27 cellular contexts compared by ENCODE assay signal in the genomic region with DNA sequence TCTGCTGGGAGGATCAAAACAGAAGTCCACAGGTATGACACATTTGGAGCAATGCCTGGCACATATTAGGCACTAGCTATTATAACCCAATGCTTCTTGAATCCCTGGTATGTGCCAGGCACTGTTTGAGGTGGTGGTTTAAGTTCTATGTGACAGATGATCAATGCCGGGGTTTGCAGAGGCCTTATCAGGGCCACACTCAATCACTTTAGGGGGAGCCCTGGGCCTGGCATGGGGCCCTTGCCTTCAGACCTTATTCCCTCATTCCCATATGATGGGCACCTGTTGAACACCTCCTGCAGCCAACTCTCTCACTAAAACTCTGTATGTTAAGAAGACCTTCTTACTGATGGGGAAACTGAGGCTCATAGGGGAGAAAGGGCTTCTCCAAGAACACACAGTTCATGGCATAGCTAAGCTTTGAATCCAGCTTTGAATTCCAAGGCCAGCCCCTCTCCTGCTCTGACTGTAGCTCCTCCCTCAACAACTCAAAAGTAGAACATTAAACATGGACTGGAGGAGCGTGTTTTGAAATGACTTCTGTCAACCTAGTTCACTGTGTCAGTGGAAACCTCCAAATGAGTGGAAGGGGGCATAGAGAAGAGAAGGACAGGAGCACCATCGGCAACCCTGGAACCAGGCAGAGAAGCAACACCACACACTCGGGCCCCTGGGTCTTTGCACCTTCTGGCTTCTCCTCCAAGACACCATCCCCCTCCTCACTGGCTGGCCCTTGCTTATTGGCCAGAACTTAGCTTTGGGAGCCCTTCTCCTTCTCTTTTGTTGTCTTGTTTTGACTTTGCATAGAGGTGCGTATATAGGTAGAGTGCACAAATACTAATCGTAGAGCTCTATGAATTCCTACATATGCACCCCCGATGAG. TPM values are rescaled to one million over a fixed set of nuclear protein-coding genes. Genes with fewer than 3 reads are reported as not detected.
DNase-seq lines count a peak whose midpoint lies in the region; ATAC-seq, FAIRE-seq and TF ChIP-seq lines count a peak whose summit lies in the region.
"Had no signal": no experiment of that assay in that cellular context is flagged by ENCODE, and none has a peak within 500 bp of the region (broad histone marks: within the 10 kb centered on the region; RNA-seq: fewer than 3 reads in every experiment).

No MANE protein-coding gene starts in this region.

- no peak for TF ChIP-seq EP300 in HepG2 (IDR thresholded peaks at IDR 0.05; ENCODE audit: low read depth in 2 of 2, low read length in 2 of 2)
- TF ChIP-seq EP300 in HepG2 (CRISPR knock-in tag; IDR thresholded peaks at IDR 0.05; ENCODE audit: borderline replicate concordance): no peak

- H3K4me1 Mint-ChIP-seq in activated CD4-positive, alpha-beta memory T cell treated with anti-CD3 and anti-CD28 coated beads for 36 hours (ENCODE audit: low read depth): peaks cover 16% of the 10 kb centered on the region

- no peaks in the 10 kb centered on the region for H3K27me3 Mint-ChIP-seq in activated CD4-positive, alpha-beta memory T cell treated with anti-CD3 and anti-CD28 coated beads for 36 hours

- H3K4me3 Mint-ChIP-seq in activated CD4-positive, alpha-beta memory T cell treated with anti-CD3 and anti-CD28 coated beads for 36 hours: no peak overlapping the region
- H3K4me3 Mint-ChIP-seq: stimulated activated memory B cell treated with anti-CD40 and anti-IgM and Interleukin-4, amounts not matched to agents 10 μg/mL and 1 μg/mL and 100 μg/mL, for 72 hours had no signal

- no peaks in the 10 kb centered on the region for H3K79me2 ChIP-seq in HepG2 (ENCODE audit: insufficient read depth, low read length)

- H4K20me1 ChIP-seq in HepG2 (ENCODE audit: insufficient read depth, low read length): no peaks in the 10 kb centered on the region

- H3K36me3 Mint-ChIP-seq in activated CD4-positive, alpha-beta memory T cell treated with anti-CD3 and anti-CD28 coated beads for 36 hours: no peaks in the 10 kb centered on the region
- H3K36me3 Mint-ChIP-seq: CD4-positive, CD25-positive, alpha-beta regulatory T cell; stimulated activated memory B cell treated with anti-CD40 and anti-IgM and Interleukin-4, amounts not matched to agents 10 μg/mL and 1 μg/mL and 100 μg/mL, for 72 hours had no signal

- no TSS peak for BruUV-seq in HepG2 (replicated peaks; lab: Mats Ljungman, UMichigan)

- ATAC-seq in HepG2: peak; percentile 77
- no peak for ATAC-seq in stimulated activated naive CD8-positive, alpha-beta T cell treated with anti-CD3 and anti-CD28 coated beads, Interleukin-15, Interleukin-2, amounts not matched to agents 100 U/mL and 50 U/mL, for 24 hours
- no peak for ATAC-seq in HG03135 (IDR thresholded peaks at IDR 0.05; ENCODE audit: unreplicated experiment)
- ATAC-seq: stimulated activated memory B cell treated with anti-CD40 and anti-IgM and Interleukin-4, amounts not matched to agents 10 μg/mL and 1 μg/mL and 100 μg/mL, for 72 hours had no signal

- H3K36me3 ChIP-seq in HEK293 (ENCODE audit: control insufficient read depth in 2 of 2, insufficient read depth in 1 of 2, low read length in 2 of 2) (no peaks in the 10 kb centered on the region), breast epithelium (no peaks in the 10 kb centered on the region), HepG2 (replicated peaks in 1 of 2; ENCODE audit: control insufficient read depth in 1 of 2, insufficient read depth in 2 of 2, low read length in 2 of 2) (no peaks in the 10 kb centered on the region), spleen (no peaks in the 10 kb centered on the region)
- H3K36me3 ChIP-seq: adrenal gland, brain microvascular endothelial cell, left ventricle myocardium inferior, Peyer's patch, WERI-Rb-1 had no signal

- 4% methylated on average over 6 of the region's 7 CpGs for WGBS in HepG2 (ENCODE audit: low lambda C conversion rate)
- WGBS in spleen, 5 donors: 89 to 94% (median 92%) methylated on average over 6 to 7 of the region's 7 CpGs

- H3K4me3 ChIP-seq in HEK293 (ENCODE audit: low read depth, low read length): no peak overlapping the region
- H3K4me3 ChIP-seq in breast epithelium: no peak overlapping the region
- H3K4me3 ChIP-seq in HepG2 (replicated peaks in 1 of 3; ENCODE audit: insufficient read depth in 1 of 3, low read depth in 2 of 3, low read length in 3 of 3): peak overlapping the region in 1 of 3 experiments; percentile 14; a peak in 2 of 6 replicates
- H3K4me3 ChIP-seq in spleen: no peak overlapping the region
- H3K4me3 ChIP-seq: A549, adrenal gland, left ventricle myocardium inferior, Peyer's patch had no signal

- no peak overlapping the region for H3K27ac ChIP-seq in HEK293 (ENCODE audit: extremely low read depth, low read depth, low read length)
- peak overlapping the region; percentile 89 to 92 for H3K27ac ChIP-seq in breast epithelium
- no peak overlapping the region for H3K27ac ChIP-seq in HepG2 (ENCODE audit: extremely low read length, insufficient read depth, low read length)
- peak overlapping the region in 2 of 8 donors; percentile 19 to 36 for H3K27ac ChIP-seq in spleen
- H3K27ac ChIP-seq: brain microvascular endothelial cell, left ventricle myocardium inferior, Peyer's patch, WERI-Rb-1 had no signal

- FAIRE-seq in HepG2 (lab: Jason Lieb, UNC): peak; percentile 77
- FAIRE-seq: A549, urothelium cell line had no signal

- in situ Hi-C loops in HepG2 (cut with HindIII; ENCODE audit: extremely low pct_ligation_motif_present, low pct_unique_long_range_greater_than_20kb): no loop called here

- TF ChIP-seq RAD21 in HepG2 (CRISPR knock-in tag; IDR thresholded peaks at IDR 0.05): no peak

- CTCF ChIA-PET in HEK293 (lab: Yijun Ruan, JAX) (interaction anchor here (0.6 to 9.9 kb wide), 5 partner anchors 17 to 153 kb away, joined by 3 to 56 read pairs (median 3); no protein-coding TSS in a partner anchor), HepG2 (lab: Yijun Ruan, JAX; ENCODE audit: low intra/inter-chr PET ratio, low total read pairs) (interaction anchor here (1.8 kb wide), 1 partner anchor 50 kb away, joined by 4 read pairs; no protein-coding TSS in a partner anchor)
- CTCF ChIA-PET in activated CD4-positive, alpha-beta memory T cell treated with anti-CD3 and anti-CD28 coated beads for 36 hours (lab: Charles Lee): interaction anchor here (0.7 to 1.5 kb wide), 4 partner anchors 9 to 50 kb away, joined by 3 to 5 read pairs (median 3); no protein-coding TSS in a partner anchor

- POLR2A ChIA-PET in HEK293 (lab: Yijun Ruan, JAX): no interaction called here
- POLR2A ChIA-PET in HepG2 (lab: Yijun Ruan, JAX): interaction anchor here (1.0 to 1.5 kb wide), 4 partner anchors 14 to 60 kb away, joined by 3 to 9 read pairs (median 3); a partner anchor contains a TSS
- POLR2A ChIA-PET in activated CD4-positive, alpha-beta memory T cell treated with anti-CD3 and anti-CD28 coated beads for 36 hours (lab: Charles Lee): interaction anchor here (0.6 kb wide), 1 partner anchor 36 kb away, joined by 3 read pairs; no protein-coding TSS in a partner anchor

- no peaks in the 10 kb centered on the region for H3K4me1 ChIP-seq in HEK293 (ENCODE audit: control insufficient read depth, insufficient read depth, low read length)
- no peaks in the 10 kb centered on the region for H3K4me1 ChIP-seq in breast epithelium
- peaks cover 50% of the 10 kb centered on the region for H3K4me1 ChIP-seq in HepG2 (ENCODE audit: insufficient read depth, low read length)
- peaks cover 0 to 3% (median 0%) of the 10 kb centered on the region in 6 donors for H3K4me1 ChIP-seq in spleen
- H3K4me1 ChIP-seq: adrenal gland, left ventricle myocardium inferior had no signal

- H3K9ac ChIP-seq in HepG2 (ENCODE audit: insufficient read depth, low read depth, low read length): no peak overlapping the region

- H3K27ac Mint-ChIP-seq in activated CD4-positive, alpha-beta memory T cell treated with anti-CD3 and anti-CD28 coated beads for 36 hours: no peak overlapping the region
- H3K27ac Mint-ChIP-seq: CD4-positive, CD25-positive, alpha-beta regulatory T cell; stimulated activated memory B cell treated with anti-CD40 and anti-IgM and Interleukin-4, amounts not matched to agents 10 μg/mL and 1 μg/mL and 100 μg/mL, for 72 hours had no signal

- TF ChIP-seq CTCF in HEK293 (tag by site-specific recombination; IDR thresholded peaks at IDR 0.05) (no peak), breast epithelium (IDR thresholded peaks at IDR 0.05) (no peak), HepG2 (CRISPR knock-in tag; IDR thresholded peaks at IDR 0.05) (no peak), spleen (IDR thresholded peaks at IDR 0.05 in 8 of 11, conservative IDR thresholded peaks at IDR 0.05 in 3 of 11) (no peak)

- no peaks in the 10 kb centered on the region for H3K9me3 ChIP-seq in HEK293 (ENCODE audit: control insufficient read depth, insufficient read depth, low read depth, low read length)
- no peaks in the 10 kb centered on the region for H3K9me3 ChIP-seq in breast epithelium
- H3K9me3 ChIP-seq in HepG2 (ENCODE audit: low read length): no peaks in the 10 kb centered on the region
- H3K9me3 ChIP-seq in spleen: no peaks in the 10 kb centered on the region
- H3K9me3 ChIP-seq: A549, adrenal gland, left ventricle myocardium inferior, Peyer's patch had no signal

- peak overlapping the region; percentile 51 for H3K4me2 ChIP-seq in HepG2 (ENCODE audit: low read depth, low read length)

- TF ChIP-seq POLR2A in breast epithelium (IDR thresholded peaks at IDR 0.05): no peak
- TF ChIP-seq POLR2A in HepG2 (IDR thresholded peaks at IDR 0.05; ENCODE audit: insufficient read depth in 1 of 2, low read depth in 2 of 2, low read length in 2 of 2): no peak
- TF ChIP-seq POLR2A in spleen (IDR thresholded peaks at IDR 0.05): no peak

- H3K27me3 ChIP-seq in breast epithelium (no peaks in the 10 kb centered on the region), HepG2 (ENCODE audit: control insufficient read depth in 1 of 2, insufficient read depth in 2 of 2, low read length in 2 of 2) (peaks cover 2 to 22% of the 10 kb centered on the region in 2 experiments; a peak in 4 of 5 replicates), spleen (replicated peaks in 1 of 7) (peaks cover 0 to 13% (median 0%) of the 10 kb centered on the region in 7 donors)
- H3K27me3 ChIP-seq: adrenal gland, brain microvascular endothelial cell, Peyer's patch had no signal

- no peak overlapping the region for H2AFZ ChIP-seq in HepG2 (ENCODE audit: low read length)

- no peaks in the 10 kb centered on the region for H3K9me3 Mint-ChIP-seq in activated CD4-positive, alpha-beta memory T cell treated with anti-CD3 and anti-CD28 coated beads for 36 hours
- H3K9me3 Mint-ChIP-seq: CD4-positive, CD25-positive, alpha-beta regulatory T cell; stimulated activated memory B cell treated with anti-CD40 and anti-IgM and Interleukin-4, amounts not matched to agents 10 μg/mL and 1 μg/mL and 100 μg/mL, for 72 hours had no signal

- intact Hi-C loops in breast epithelium (cut with DNase I; ENCODE audit: low total_unique reads) (no loop called here), HepG2 (cut with micrococcal nuclease; ENCODE audit: unreplicated experiment) (no loop called here), spleen (cut with DNase I; ENCODE audit: low total_unique reads) (no loop called here)
- intact Hi-C loops in activated CD4-positive, alpha-beta memory T cell treated with anti-CD3 and anti-CD28 coated beads for 36 hours (cut with micrococcal nuclease): no loop called here

- no peak for DNase-seq in breast epithelium (ENCODE audit: low spot score in 2 of 2)
- no peak for DNase-seq in HepG2 (ENCODE audit: low spot score)
- peak; percentile 36 for DNase-seq in spleen
- no peak for DNase-seq in activated CD4-positive, alpha-beta memory T cell treated with anti-CD3 and anti-CD28 coated beads for 36 hours
- no peak for DNase-seq in stimulated activated naive CD8-positive, alpha-beta T cell treated with anti-CD3 and anti-CD28 coated beads, Interleukin-15, Interleukin-2, amounts not matched to agents 100 U/mL and 50 U/mL, for 24 hours
- DNase-seq in NCI-H2081 (lab: John Stamatoyannopoulos, UW): no peak
- DNase-seq: activated CD4-positive, alpha-beta T cell treated with anti-CD3 and anti-CD28 coated beads for 4 hours; activated gamma-delta T cell treated with Interleukin-2 at 50 U/mL for 16 hours; AML-193; brain microvascular endothelial cell; Calu3; CD4-positive, CD25-positive, alpha-beta regulatory T cell; DND-41; glutamatergic neuron; left ventricle myocardium inferior; MV-4-11; NCI-H146; NCI-H748 treated with DMSO at 0.1 percent for 48 hours; SIG-M5; WERI-Rb-1 had no signal

RNA-seq across cellular contexts. Expression of a gene that starts 6.6 kb away (rescaled TPM):
- total RNA-seq in breast epithelium (10 to 100 TPM in 2 of 3 donors, 1 to 10 TPM in 1; 5.8 to 35.3 (median 34.4) TPM), HepG2 (2016; rRNA removed; fragmentation: Illumina TruSeq; extraction: Trizol) (16.3 and 16.7 TPM in 2 replicates), spleen (10 to 100 TPM; 13.6 to 19.7 (median 16.4) TPM)
- total RNA-seq in HepG2 (2016; cell fraction: cytosol; rRNA removed; fragmentation: Illumina TruSeq; extraction: Trizol; ENCODE audit: low read depth): 1.4 and 1.9 TPM in 2 replicates
- total RNA-seq in HepG2 (2016; cell fraction: insoluble cytoplasmic fraction; rRNA removed; fragmentation: Illumina TruSeq; extraction: Trizol): 12.2 and 17.7 TPM in 2 replicates
- 3.8 and 4.9 TPM in 2 replicates for total RNA-seq in HepG2 (2016; cell fraction: membrane; rRNA removed; fragmentation: Illumina TruSeq; extraction: Trizol)
- 10.0 and 11.1 TPM in 2 replicates for total RNA-seq in HepG2 (2016; cell fraction: nucleus; rRNA removed; fragmentation: Illumina TruSeq; extraction: Trizol)
- polyA plus RNA-seq in HepG2 (2011; rRNA removed) (6.9 and 7.3 TPM in 2 replicates), spleen (1 to 10 TPM; 2.7 to 6.2 (median 2.9) TPM)
- polyA plus RNA-seq in HepG2 (2011; cell fraction: cytosol; rRNA removed): 8.4 and 12.3 TPM in 2 replicates
- 21.1 and 21.8 TPM in 2 replicates for polyA plus RNA-seq in HepG2 (2011; cell fraction: nucleus; rRNA removed)
- 5.7 and 8.6 TPM in 2 replicates for polyA plus RNA-seq in HepG2 (2012)
- 0.47 and 1.00 TPM in 2 replicates for polyA plus RNA-seq in HepG2 (2016; cell fraction: cytosol; fragmentation: Illumina TruSeq; extraction: Trizol; ENCODE audit: low read depth)
- polyA plus RNA-seq in HepG2 (2016; cell fraction: insoluble cytoplasmic fraction; fragmentation: Illumina TruSeq; extraction: Trizol; ENCODE audit: low read depth): 9.4 and 11.8 TPM in 2 replicates
- 1.5 and 1.6 TPM in 2 replicates for polyA plus RNA-seq in HepG2 (2016; cell fraction: membrane; fragmentation: Illumina TruSeq; extraction: Trizol; ENCODE audit: low read depth)
- 13.9 and 14.1 TPM in 2 replicates for polyA plus RNA-seq in HepG2 (2016; cell fraction: nucleus; fragmentation: Illumina TruSeq; extraction: Trizol; ENCODE audit: insufficient read depth, low read depth)
- 2.4 and 21.3 TPM in 2 replicates for polyA minus RNA-seq in HepG2 (2011; rRNA and poly(A)+ RNA removed; ENCODE audit: low replicate concordance)
- 10.2 and 10.5 TPM in 2 replicates for polyA minus RNA-seq in HepG2 (2011; cell fraction: cytosol; rRNA and poly(A)+ RNA removed)
- polyA minus RNA-seq in HepG2 (2011; cell fraction: nucleus; rRNA and poly(A)+ RNA removed): 4.0 and 6.3 TPM in 2 replicates
- 10 to 100 TPM; 40.4 to 42.0 TPM for total RNA-seq in activated CD4-positive, alpha-beta memory T cell treated with anti-CD3 and anti-CD28 coated beads for 36 hours

Comparison
In these comparisons a context has a peak if more than half of its experiments do, and no peak if none do; other contexts are left out.
1. H3K27ac ChIP-seq: peak in breast epithelium (2 of 2); none in HEK293 (single experiment) and HepG2 (single experiment).